Comparison of ENCODE assay signal across 9 cellular contexts in genomic region chr12:124359671-124360581, GRCh38.
DNase-seq lines count a peak whose midpoint lies in the region; ATAC-seq, FAIRE-seq and TF ChIP-seq lines count a peak whose summit lies in the region.
"Had no signal": no experiment of that assay in that cellular context is flagged by ENCODE, and none has a peak within 500 bp of the region (broad histone marks: within the 10 kb centered on the region; RNA-seq: fewer than 3 reads in every experiment).

No MANE protein-coding gene starts in this region.

- H3K27me3 ChIP-seq in pancreas: no peaks in the 10 kb centered on the region

- no peak for FAIRE-seq in pancreas (lab: Jason Lieb, UNC)

- TF ChIP-seq CTCF in C4-2B (conservative IDR thresholded peaks at IDR 0.05): no peak
- no peak for TF ChIP-seq CTCF in fibroblast of pulmonary artery (IDR thresholded peaks at IDR 0.05; ENCODE audit: low read length, missing control alignments)
- peak in 1 of 4 donors; percentile 6 for TF ChIP-seq CTCF in pancreas (IDR thresholded peaks at IDR 0.05)

- no peaks in the 10 kb centered on the region for H3K9me3 ChIP-seq in pancreas

- H3K36me3 ChIP-seq in pancreas: peaks cover 0 to 35% (median 15%) of the 10 kb centered on the region in 3 donors

- intact Hi-C loops in pancreas (cut with DNase I): no loop called here

- WGBS in pancreas, 2 donors: 7 to 8% methylated on average over 37 of the region's 37 CpGs

- H3K4me1 ChIP-seq in pancreas: peaks cover 29 to 46% (median 29%) of the 10 kb centered on the region in 3 donors

- peak overlapping the region; percentile 92 for H3K27ac ChIP-seq in C4-2B
- peak overlapping the region; percentile 65 to 81 (median 78) for H3K27ac ChIP-seq in pancreas

- DNase-seq in NCI-H2171 treated with DMSO at 0.1 percent for 48 hours (lab: John Stamatoyannopoulos, UW): peak; percentile 94
- peak; percentile 46 for DNase-seq in fibroblast of pulmonary artery (ENCODE audit: low read depth)
- peak; percentile 92 to 99 (median 96) for DNase-seq in pancreas
- DNase-seq in T1000 (lab: John Stamatoyannopoulos, UW): no peak
- no peak for DNase-seq in activated CD4-positive, alpha-beta T cell treated with anti-CD3 and anti-CD28 coated beads, Interleukin-2, amount 50 U/mL, for 1 hour
- DNase-seq in glomerular visceral epithelial cell (ENCODE audit: extremely low spot score): no peak
- no peak for DNase-seq in UCSD-AML1 (lab: John Stamatoyannopoulos, UW; ENCODE audit: unreplicated experiment)
- DNase-seq: activated CD8-positive, alpha-beta memory T cell treated with anti-CD3 and anti-CD28 coated beads, Interleukin-2, amount 50 U/mL, for 4 hours had no signal

- no peak overlapping the region for H3K4me3 ChIP-seq in fibroblast of pulmonary artery (replicated peaks; ENCODE audit: low read depth, low read length)
- no peak overlapping the region for H3K4me3 ChIP-seq in pancreas

- ATAC-seq in pancreas: peak; percentile 77 to 86 (median 82)

Comparison
In these comparisons a context has a peak if more than half of its experiments do, and no peak if none do; other contexts are left out.
1. DNase-seq: peak in NCI-H2171 treated with DMSO at 0.1 percent for 48 hours (single experiment), fibroblast of pulmonary artery (single experiment) and pancreas (6 of 6); none in T1000 (single experiment), activated CD4-positive, alpha-beta T cell treated with anti-CD3 and anti-CD28 coated beads, Interleukin-2, amount 50 U/mL, for 1 hour (single experiment), glomerular visceral epithelial cell (single experiment) and UCSD-AML1 (single experiment).